In the genomic region with DNA sequence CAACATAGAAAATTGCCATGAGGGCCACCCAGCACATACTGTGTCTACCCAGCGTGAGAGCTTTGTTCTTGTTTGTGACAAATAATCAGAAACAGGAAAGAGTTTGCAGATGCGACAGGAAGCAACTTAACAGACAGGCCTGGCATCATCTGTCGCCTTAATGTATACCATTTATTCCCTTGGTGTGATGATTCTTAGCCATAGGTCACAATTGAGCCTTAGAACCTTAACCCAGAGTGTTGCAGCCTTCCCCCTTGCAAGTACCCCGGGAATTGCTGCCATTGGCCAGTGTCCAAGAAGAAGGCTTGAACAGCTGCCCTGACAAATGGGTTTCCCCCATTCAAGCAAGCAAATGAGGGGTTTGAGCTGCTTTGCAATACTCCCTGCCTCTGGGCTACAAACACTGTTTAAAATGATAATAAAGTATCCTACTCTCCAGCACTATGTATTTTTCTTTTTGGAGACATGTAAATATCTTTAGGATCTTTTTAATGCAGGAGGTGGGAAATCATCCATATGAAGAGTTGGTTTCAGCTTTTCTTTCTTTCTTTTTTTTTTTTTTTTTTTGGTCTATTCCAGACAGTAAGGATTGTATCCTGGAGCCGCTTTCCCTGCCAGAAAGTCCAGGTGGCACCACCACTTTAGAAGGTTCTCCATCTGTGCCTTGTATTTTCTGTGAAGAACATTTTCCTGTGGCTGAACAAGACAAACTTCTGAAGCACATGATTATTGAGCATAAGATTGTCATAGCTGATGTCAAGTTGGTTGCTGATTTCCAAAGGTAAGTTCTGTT, we compare ENCODE assay signal across 12 cellular contexts.
A peak's percentile ranks its signal among the peaks of the same experiment; 100 is the strongest.
DNase-seq lines count a peak whose midpoint lies in the region; ATAC-seq lines count a peak whose summit lies in the region.
"Had no signal": no experiment of that assay in that cellular context is flagged by ENCODE, and none has a peak within 500 bp of the region (broad histone marks: within the 10 kb centered on the region; RNA-seq: fewer than 3 reads in every experiment).

No MANE protein-coding gene starts in this region.

- no peaks in the 10 kb centered on the region for H3K36me3 ChIP-seq in H7 (replicated peaks; ENCODE audit: control insufficient read depth, insufficient read depth, low read length)
- H3K36me3 ChIP-seq: prostate gland had no signal

- no peaks in the 10 kb centered on the region for H3K27me3 ChIP-seq in H7 (ENCODE audit: control insufficient read depth, insufficient read depth, low read length)
- H3K27me3 ChIP-seq: tibial nerve had no signal

- peak; percentile 94 for DNase-seq in COR-L47 (lab: John Stamatoyannopoulos, UW)
- DNase-seq in SHP77 treated with DMSO at 0.1 percent for 48 hours (lab: John Stamatoyannopoulos, UW): peak; percentile 44
- no peak for DNase-seq in H7
- no peak for DNase-seq in NOMO-1 treated with dmso at 0.1 percent for 144 hours (lab: John Stamatoyannopoulos, UW; ENCODE audit: unreplicated experiment)
- DNase-seq in iPS-NIHi7 (ENCODE audit: extremely low spot score): no peak
- DNase-seq in AG20443 (ENCODE audit: low spot score): no peak
- DNase-seq: Calu3, erythroblast had no signal

- ATAC-seq in GM21390 (IDR thresholded peaks at IDR 0.05; ENCODE audit: unreplicated experiment): peak; percentile 67
- peak; percentile 53 for ATAC-seq in HG03439 (IDR thresholded peaks at IDR 0.05; ENCODE audit: unreplicated experiment)

- H3K4me3 ChIP-seq in H7 (ENCODE audit: insufficient read depth, low read depth, low read length): no peak overlapping the region
- H3K4me3 ChIP-seq: prostate gland, tibial nerve had no signal

Comparison
In these comparisons a context has a peak if more than half of its experiments do, and no peak if none do; other contexts are left out.
1. DNase-seq: peak in COR-L47 (single experiment) and SHP77 treated with DMSO at 0.1 percent for 48 hours (single experiment); none in H7 (single experiment), NOMO-1 treated with dmso at 0.1 percent for 144 hours (single experiment), iPS-NIHi7 (single experiment) and AG20443 (single experiment).